8 cellular contexts compared by ENCODE assay signal in genomic region chr15:49155834-49156627, GRCh38. TPM values are rescaled to one million over a fixed set of nuclear protein-coding genes. Genes with fewer than 3 reads are reported as not detected.
DNase-seq lines count a peak whose midpoint lies in the region; ATAC-seq and TF ChIP-seq lines count a peak whose summit lies in the region.

No MANE protein-coding gene starts in this region.

- peak overlapping the region; percentile 83 for H3K27ac Mint-ChIP-seq in WTC11

- TF ChIP-seq EP300 in gastroesophageal sphincter (IDR thresholded peaks at IDR 0.05) = no peak

- ATAC-seq in HG02840 (IDR thresholded peaks at IDR 0.05; ENCODE audit: low FRiP score, unreplicated experiment) = peak; percentile 20
- ATAC-seq in WTC11 = no peak
- ATAC-seq in gastroesophageal sphincter = no peak
- ATAC-seq in HG03097 (IDR thresholded peaks at IDR 0.05; ENCODE audit: low FRiP score, unreplicated experiment) = no peak
- no peak for ATAC-seq in HG03521 (IDR thresholded peaks at IDR 0.05; ENCODE audit: unreplicated experiment)

- H3K36me3 Mint-ChIP-seq in WTC11 = peaks cover 3% of the 10 kb centered on the region; the same call in 1 of the 2 replicates

- H3K4me1 ChIP-seq in gastroesophageal sphincter = peaks cover 0 to 54% (median 2%) of the 10 kb centered on the region in 3 donors

- DNase-seq in G401 (ENCODE audit: low spot score) = peak; percentile 38
- no peak for DNase-seq in WTC11 (ENCODE audit: low spot score)
- DNase-seq in putamen (ENCODE audit: low spot score) = peak; percentile 23
- no peak for DNase-seq in GF-D8 (lab: John Stamatoyannopoulos, UW)

- H3K27me3 Mint-ChIP-seq in WTC11 (ENCODE audit: low read depth) = no peaks in the 10 kb centered on the region

- H3K4me3 Mint-ChIP-seq in WTC11 = peak overlapping the region; percentile 99

- no peaks in the 10 kb centered on the region for H3K9me3 Mint-ChIP-seq in WTC11

- POLR2A ChIA-PET in WTC11 (lab: Charles Lee) = interaction anchor here (1.0 to 1.8 kb wide), 2 partner anchors 14 to 278 kb away, joined by 4 to 17 read pairs; partner anchors contain the start of genes EID1 and GALK2

- peak overlapping the region; percentile 57 to 92 (median 89) for H3K27ac ChIP-seq in gastroesophageal sphincter

- 0 to 1% methylated on average over 18 to 20 of the region's 26 CpGs for WGBS in gastroesophageal sphincter (ENCODE audit: low coverage in 1 of 2), 2 donors

- TF ChIP-seq POLR2A in gastroesophageal sphincter (IDR thresholded peaks at IDR 0.05) = no peak

- CTCF ChIA-PET in WTC11 (lab: Charles Lee) = interaction anchor here (1.1 to 1.8 kb wide), 5 partner anchors 9 to 294 kb away, joined by 4 to 8 read pairs (median 5); partner anchors contain the start of gene GALK2

- H3K27me3 ChIP-seq in gastroesophageal sphincter = no peaks in the 10 kb centered on the region

- H3K36me3 ChIP-seq in gastroesophageal sphincter = no peaks in the 10 kb centered on the region

- in situ Hi-C loops in G401 (cut with HindIII; ENCODE audit: low sequenced_read_pairs) = no loop called here

- TF ChIP-seq CTCF in WTC11 (IDR thresholded peaks at IDR 0.05) (no peak), gastroesophageal sphincter (IDR thresholded peaks at IDR 0.05) (no peak)

- H3K9me3 ChIP-seq in gastroesophageal sphincter = no peaks in the 10 kb centered on the region

- H3K4me1 Mint-ChIP-seq in WTC11 = peaks cover 28% of the 10 kb centered on the region

- H3K4me3 ChIP-seq in gastroesophageal sphincter = peak overlapping the region; percentile 84 to 88

TF ChIP-seq in WTC11, 78 proteins besides CTCF, POLR2A, EP300 and RAD21:
- 0 out of 2 replicates have a peak, but pooled peaks have one; percentile 1 for TF ChIP-seq TEAD1 (CRISPR knock-in tag; IDR thresholded peaks at IDR 0.05)
- TF ChIP-seq, protein P1, sequence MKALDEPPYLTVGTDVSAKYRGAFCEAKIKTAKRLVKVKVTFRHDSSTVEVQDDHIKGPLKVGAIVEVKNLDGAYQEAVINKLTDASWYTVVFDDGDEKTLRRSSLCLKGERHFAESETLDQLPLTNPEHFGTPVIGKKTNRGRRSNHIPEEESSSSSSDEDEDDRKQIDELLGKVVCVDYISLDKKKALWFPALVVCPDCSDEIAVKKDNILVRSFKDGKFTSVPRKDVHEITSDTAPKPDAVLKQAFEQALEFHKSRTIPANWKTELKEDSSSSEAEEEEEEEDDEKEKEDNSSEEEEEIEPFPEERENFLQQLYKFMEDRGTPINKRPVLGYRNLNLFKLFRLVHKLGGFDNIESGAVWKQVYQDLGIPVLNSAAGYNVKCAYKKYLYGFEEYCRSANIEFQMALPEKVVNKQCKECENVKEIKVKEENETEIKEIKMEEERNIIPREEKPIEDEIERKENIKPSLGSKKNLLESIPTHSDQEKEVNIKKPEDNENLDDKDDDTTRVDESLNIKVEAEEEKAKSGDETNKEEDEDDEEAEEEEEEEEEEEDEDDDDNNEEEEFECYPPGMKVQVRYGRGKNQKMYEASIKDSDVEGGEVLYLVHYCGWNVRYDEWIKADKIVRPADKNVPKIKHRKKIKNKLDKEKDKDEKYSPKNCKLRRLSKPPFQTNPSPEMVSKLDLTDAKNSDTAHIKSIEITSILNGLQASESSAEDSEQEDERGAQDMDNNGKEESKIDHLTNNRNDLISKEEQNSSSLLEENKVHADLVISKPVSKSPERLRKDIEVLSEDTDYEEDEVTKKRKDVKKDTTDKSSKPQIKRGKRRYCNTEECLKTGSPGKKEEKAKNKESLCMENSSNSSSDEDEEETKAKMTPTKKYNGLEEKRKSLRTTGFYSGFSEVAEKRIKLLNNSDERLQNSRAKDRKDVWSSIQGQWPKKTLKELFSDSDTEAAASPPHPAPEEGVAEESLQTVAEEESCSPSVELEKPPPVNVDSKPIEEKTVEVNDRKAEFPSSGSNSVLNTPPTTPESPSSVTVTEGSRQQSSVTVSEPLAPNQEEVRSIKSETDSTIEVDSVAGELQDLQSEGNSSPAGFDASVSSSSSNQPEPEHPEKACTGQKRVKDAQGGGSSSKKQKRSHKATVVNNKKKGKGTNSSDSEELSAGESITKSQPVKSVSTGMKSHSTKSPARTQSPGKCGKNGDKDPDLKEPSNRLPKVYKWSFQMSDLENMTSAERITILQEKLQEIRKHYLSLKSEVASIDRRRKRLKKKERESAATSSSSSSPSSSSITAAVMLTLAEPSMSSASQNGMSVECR (CRISPR knock-in tag; IDR thresholded peaks at IDR 0.05; ENCODE audit: borderline replicate concordance) = no peak; the same call in 1 of the 2 replicates
- 0 out of 2 replicates have a peak, but pooled peaks have one; percentile 7 for TF ChIP-seq ZBTB43 (CRISPR knock-in tag; IDR thresholded peaks at IDR 0.05)

RNA-seq across cellular contexts. Expression of gene COPS2, which starts 0.6 kb away (rescaled TPM):
- total RNA-seq in G401 (2014; rRNA removed; shearing (Covaris generic)) = 127 and 223 TPM in 2 replicates
- total RNA-seq in WTC11 (2021) = 61.4 to 68.6 TPM (median 64.6 TPM) in 3 replicates
- 10 to 100 TPM; 64.2 to 79.1 (median 70.2) TPM for total RNA-seq in gastroesophageal sphincter

RNA-seq across cellular contexts. Expression of gene GALK2, which starts 14.0 kb away (rescaled TPM):
- total RNA-seq in G401 (2014; rRNA removed; shearing (Covaris generic)) = 19.4 and 45.1 TPM in 2 replicates
- total RNA-seq in WTC11 (2021) (15.6 to 16.9 TPM (median 16.6 TPM) in 3 replicates), gastroesophageal sphincter (10 to 100 TPM; 30.0 to 54.8 (median 43.8) TPM)

Comparison
In these comparisons a context has a peak if more than half of its experiments do, and no peak if none do; other contexts are left out.
1. DNase-seq: peak in G401 (single experiment) and putamen (single experiment); none in WTC11 (single experiment) and GF-D8 (single experiment).